Comparison of ENCODE assay signal across 1 cellular context in genomic region chr14:102785598-102785963, GRCh38.
TF ChIP-seq lines count a peak whose summit lies in the region.

No MANE protein-coding gene starts in this region.

TF ChIP-seq in HepG2, 621 proteins besides CTCF, POLR2A, EP300 and RAD21:
- no peak for TF ChIP-seq DZIP1 (CRISPR knock-in tag; IDR thresholded peaks at IDR 0.05)
- peak; percentile 44; the same call in 1 of the 2 replicates for TF ChIP-seq SMC3 (IDR thresholded peaks at IDR 0.05; ENCODE audit: low read length)
- TF ChIP-seq ZNF251 (CRISPR knock-in tag; IDR thresholded peaks at IDR 0.05), result no peak
- TF ChIP-seq RAD51 (IDR thresholded peaks at IDR 0.05; ENCODE audit: borderline replicate concordance), result no peak
- no peak for TF ChIP-seq MIER3 (CRISPR knock-in tag; IDR thresholded peaks at IDR 0.05; ENCODE audit: borderline replicate concordance)
- TF ChIP-seq TRIM24 (CRISPR knock-in tag; IDR thresholded peaks at IDR 0.05), result no peak
- peak; percentile 8 for TF ChIP-seq TEAD3 (CRISPR knock-in tag; optimal IDR thresholded peaks at IDR 0.05; ENCODE audit: borderline replicate concordance)
- no peak for TF ChIP-seq ZBTB3 (CRISPR knock-in tag; IDR thresholded peaks at IDR 0.05; ENCODE audit: borderline replicate concordance, low read depth)
- TF ChIP-seq MED13 (CRISPR knock-in tag; IDR thresholded peaks at IDR 0.05), result no peak
- TF ChIP-seq ARNTL (CRISPR knock-in tag; IDR thresholded peaks at IDR 0.05), result no peak
- no peak for TF ChIP-seq MAX (IDR thresholded peaks at IDR 0.05)
- TF ChIP-seq SMARCE1 (IDR thresholded peaks at IDR 0.05; ENCODE audit: borderline replicate concordance), result no peak
- no peak for TF ChIP-seq GATA4 (IDR thresholded peaks at IDR 0.05; ENCODE audit: borderline replicate concordance, low read depth)
- no peak for TF ChIP-seq BORCS8-MEF2B (CRISPR knock-in tag; IDR thresholded peaks at IDR 0.05)
- TF ChIP-seq MBD4 (IDR thresholded peaks at IDR 0.05; ENCODE audit: borderline replicate concordance, low read length), result no peak
- TF ChIP-seq ZNF619 (CRISPR knock-in tag; IDR thresholded peaks at IDR 0.05), result no peak
- no peak for TF ChIP-seq MIER2 (CRISPR knock-in tag; IDR thresholded peaks at IDR 0.05)
- TF ChIP-seq, protein P1, sequence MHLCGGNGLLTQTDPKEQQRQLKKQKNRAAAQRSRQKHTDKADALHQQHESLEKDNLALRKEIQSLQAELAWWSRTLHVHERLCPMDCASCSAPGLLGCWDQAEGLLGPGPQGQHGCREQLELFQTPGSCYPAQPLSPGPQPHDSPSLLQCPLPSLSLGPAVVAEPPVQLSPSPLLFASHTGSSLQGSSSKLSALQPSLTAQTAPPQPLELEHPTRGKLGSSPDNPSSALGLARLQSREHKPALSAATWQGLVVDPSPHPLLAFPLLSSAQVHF (CRISPR knock-in tag; IDR thresholded peaks at IDR 0.05), result no peak
- no peak for TF ChIP-seq PBX3 (CRISPR knock-in tag; IDR thresholded peaks at IDR 0.05; ENCODE audit: borderline replicate concordance)
- TF ChIP-seq ZNF282 (IDR thresholded peaks at IDR 0.05; ENCODE audit: partially characterized antibody), result no peak
- TF ChIP-seq ZNF589 (CRISPR knock-in tag; conservative IDR thresholded peaks at IDR 0.05), result no peak
- no peak for TF ChIP-seq GZF1 (CRISPR knock-in tag; IDR thresholded peaks at IDR 0.05)
- TF ChIP-seq STAG1 (CRISPR knock-in tag; IDR thresholded peaks at IDR 0.05), result peak; percentile 66
TF ChIP-seq in HepG2: peak in this region for 3.
